Comparison of ENCODE assay signal across 14 cellular contexts in the genomic region with DNA sequence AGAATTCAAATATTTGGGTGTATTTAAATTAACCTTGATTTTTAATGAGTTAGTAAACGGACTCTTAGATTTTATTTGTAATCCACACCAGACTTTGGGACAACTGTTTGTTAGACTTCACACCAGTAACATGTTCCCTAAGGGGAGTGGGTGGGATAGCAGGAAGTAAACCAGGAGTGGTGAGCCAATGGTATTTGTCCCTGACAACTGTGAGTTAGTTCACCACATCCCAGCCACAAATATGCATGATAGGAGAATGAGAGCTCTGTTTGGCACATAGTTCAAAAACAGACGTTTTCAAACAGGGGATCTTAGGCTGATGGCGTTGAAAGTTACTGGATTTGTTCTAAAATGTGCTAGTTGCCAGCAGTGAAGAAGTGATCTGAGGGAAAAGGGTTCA. TPM values are rescaled to one million over a fixed set of nuclear protein-coding genes. Genes with fewer than 3 reads are reported as not detected.
A peak's percentile ranks its signal among the peaks of the same experiment; 100 is the strongest.
DNase-seq lines count a peak whose midpoint lies in the region; ATAC-seq and TF ChIP-seq lines count a peak whose summit lies in the region.
"Had no signal": no experiment of that assay in that cellular context is flagged by ENCODE, and none has a peak within 500 bp of the region (broad histone marks: within the 10 kb centered on the region; RNA-seq: fewer than 3 reads in every experiment).

No MANE protein-coding gene starts in this region.

- no peaks in the 10 kb centered on the region for H3K27me3 Mint-ChIP-seq in Calu3 (ENCODE audit: unreplicated experiment)
- H3K27me3 Mint-ChIP-seq: CD4-positive, alpha-beta memory T cell had no signal

- H3K4me1 ChIP-seq in left lung = no peaks in the 10 kb centered on the region

- intact Hi-C loops in Calu3 (cut with micrococcal nuclease; ENCODE audit: unreplicated experiment) = no loop called here
- intact Hi-C loops in left lung (cut with DNase I) = no loop called here

- H3K27me3 ChIP-seq in brain microvascular endothelial cell (replicated peaks) (no peaks in the 10 kb centered on the region), left lung (no peaks in the 10 kb centered on the region)

- H3K27ac ChIP-seq in brain microvascular endothelial cell = peak overlapping the region; percentile 8
- peak overlapping the region in 1 of 2 donors; percentile 1 for H3K27ac ChIP-seq in left lung
- H3K27ac ChIP-seq: HL-60 had no signal

- CTCF ChIA-PET in Calu3 (lab: Charles Lee) = interaction anchor here (0.7 to 1.0 kb wide), 2 partner anchors 66 to 772 kb away, joined by 3 to 4 read pairs; no protein-coding TSS in a partner anchor

- H3K9me3 Mint-ChIP-seq in Calu3 (ENCODE audit: low read depth, unreplicated experiment) = no peaks in the 10 kb centered on the region
- H3K9me3 Mint-ChIP-seq: activated T-helper 1 cell treated with anti-CD3 and anti-CD28 coated beads, Interleukin-12 subunit alpha, Interleukin-12 subunit beta, Interleukin-2, Interleukin-4 antibody, amounts not matched to agents 30 ng/mL and 10 ng/mL and 1 ng/mL, durations not matched to agents 14 hours and 24 hours and 36 hours; CD4-positive, alpha-beta memory T cell had no signal

- in situ Hi-C loops in brain microvascular endothelial cell (cut with HindIII; ENCODE audit: low pct_ligation_motif_present, low sequenced_read_pairs) = no loop called here

- no peak overlapping the region for H3K4me3 Mint-ChIP-seq in Calu3 (ENCODE audit: low read depth, unreplicated experiment)
- H3K4me3 Mint-ChIP-seq: activated T-helper 1 cell treated with anti-CD3 and anti-CD28 coated beads, Interleukin-12 subunit alpha, Interleukin-12 subunit beta, Interleukin-2, Interleukin-4 antibody, amounts not matched to agents 30 ng/mL and 10 ng/mL and 1 ng/mL, durations not matched to agents 14 hours and 24 hours and 36 hours; CD4-positive, alpha-beta memory T cell had no signal

- no peaks in the 10 kb centered on the region for H3K36me3 ChIP-seq in brain microvascular endothelial cell (replicated peaks)
- no peaks in the 10 kb centered on the region for H3K36me3 ChIP-seq in left lung

- no peak overlapping the region for H3K27ac Mint-ChIP-seq in Calu3 (ENCODE audit: unreplicated experiment)
- H3K27ac Mint-ChIP-seq: activated T-helper 1 cell treated with anti-CD3 and anti-CD28 coated beads, Interleukin-12 subunit alpha, Interleukin-12 subunit beta, Interleukin-2, Interleukin-4 antibody, amounts not matched to agents 30 ng/mL and 10 ng/mL and 1 ng/mL, durations not matched to agents 14 hours and 24 hours and 36 hours; CD4-positive, alpha-beta memory T cell had no signal

- H3K9me3 ChIP-seq in left lung = no peaks in the 10 kb centered on the region

- DNase-seq in Calu3 = peak; percentile 28
- peak; percentile 24 for DNase-seq in Jurkat, Clone E6-1 (ENCODE audit: low read depth, low spot score)
- peak; percentile 87 for DNase-seq in brain microvascular endothelial cell
- DNase-seq in left lung = no peak
- DNase-seq in NCI-H128 (lab: John Stamatoyannopoulos, UW; ENCODE audit: unreplicated experiment) = no peak
- no peak for DNase-seq in UCSD-AML1 (lab: John Stamatoyannopoulos, UW; ENCODE audit: unreplicated experiment)
- no peak for DNase-seq in NCI-H2171 treated with DMSO at 0.1 percent for 48 hours (lab: John Stamatoyannopoulos, UW)
- DNase-seq: CD4-positive, alpha-beta memory T cell; hippocampal formation; NCI-H2081 had no signal

- H3K36me3 Mint-ChIP-seq in Calu3 (ENCODE audit: insufficient read depth, unreplicated experiment) = no peaks in the 10 kb centered on the region

- peak; percentile 44 for ATAC-seq in left lung
- no peak for ATAC-seq in GM18520 (IDR thresholded peaks at IDR 0.05; ENCODE audit: unreplicated experiment)
- ATAC-seq: Panc1 had no signal

- no peak overlapping the region for H3K4me3 ChIP-seq in Jurkat, Clone E6-1 (ENCODE audit: low read length)
- H3K4me3 ChIP-seq in brain microvascular endothelial cell (ENCODE audit: low read depth, low read length) = no peak overlapping the region
- no peak overlapping the region for H3K4me3 ChIP-seq in left lung

- TF ChIP-seq CTCF in Calu3 (IDR thresholded peaks at IDR 0.05; ENCODE audit: unreplicated experiment) (no peak), brain microvascular endothelial cell (IDR thresholded peaks at IDR 0.05; ENCODE audit: low read depth, low read length, missing control alignments) (no peak), left lung (IDR thresholded peaks at IDR 0.05) (no peak)

- peaks cover 9% of the 10 kb centered on the region for H3K4me1 Mint-ChIP-seq in Calu3 (ENCODE audit: low read depth, unreplicated experiment)

- no TSS peak for BruUV-seq in Calu3 (replicated peaks; lab: Mats Ljungman, UMichigan)

RNA-seq across cellular contexts. Expression of a gene that starts 18.7 kb away (rescaled TPM):
- total RNA-seq in Calu3 (2022) (not detected in 2 replicates), left lung (10 to 100 TPM in 1 of 2 donors, not detected in 1; 26.6 TPM)
- polyA plus RNA-seq in Jurkat, Clone E6-1 (2012; ENCODE audit: insufficient read depth, insufficient read length) = not detected
- total RNA-seq: activated T-helper 1 cell treated with anti-CD3 and anti-CD28 coated beads, Interleukin-12 subunit alpha, Interleukin-12 subunit beta, Interleukin-2, Interleukin-4 antibody, amounts not matched to agents 30 ng/mL and 10 ng/mL and 1 ng/mL, durations not matched to agents 14 hours and 24 hours and 36 hours; CD4-positive, alpha-beta memory T cell had no signal
- polyA plus RNA-seq: CD4-positive, alpha-beta memory T cell had no signal

RNA-seq across cellular contexts. Expression of a gene that starts 43.9 kb away (rescaled TPM):
- total RNA-seq in Calu3 (2022) (45.2 and 61.9 TPM in 2 replicates), left lung (10 to 100 TPM; 36.9 to 48.3 TPM)
- polyA plus RNA-seq in Jurkat, Clone E6-1 (2012; ENCODE audit: insufficient read depth, insufficient read length) = 59.5 TPM

Comparison
In these comparisons a context has a peak if more than half of its experiments do, and no peak if none do; other contexts are left out.
1. DNase-seq: peak in Calu3 (single experiment), Jurkat, Clone E6-1 (single experiment) and brain microvascular endothelial cell (single experiment); none in left lung (0 of 2), NCI-H128 (single experiment), UCSD-AML1 (single experiment) and NCI-H2171 treated with DMSO at 0.1 percent for 48 hours (single experiment).